ENCODE assay signal across 8 cellular contexts in genomic region chr14:35044939-35045797, GRCh38. TPM values are rescaled to one million over a fixed set of nuclear protein-coding genes. Genes with fewer than 3 reads are reported as not detected.
DNase-seq lines count a peak whose midpoint lies in the region; ATAC-seq and TF ChIP-seq lines count a peak whose summit lies in the region.

No MANE protein-coding gene starts in this region.

- no peaks in the 10 kb centered on the region for H3K27me3 ChIP-seq in layer of hippocampus (ENCODE audit: control insufficient read depth, insufficient read depth, low read length)

- H3K4me3 ChIP-seq in astrocyte of the spinal cord (ENCODE audit: low read depth, low read length), result peak overlapping the region; percentile 64

- peak overlapping the region; percentile 97 for H3K27ac ChIP-seq in layer of hippocampus (ENCODE audit: low read depth, low read length)
- peak overlapping the region; percentile 95 for H3K27ac ChIP-seq in temporal lobe (ENCODE audit: low read depth, low read length)

- no peak for TF ChIP-seq CTCF in astrocyte of the spinal cord (IDR thresholded peaks at IDR 0.05; ENCODE audit: low read depth, low read length)

- in situ Hi-C loops in astrocyte of the spinal cord (cut with HindIII; ENCODE audit: low sequenced_read_pairs), result no loop called here

- ATAC-seq in HG03097 (IDR thresholded peaks at IDR 0.05; ENCODE audit: low FRiP score, unreplicated experiment), result no peak

- DNase-seq in AG08396 (ENCODE audit: low spot score) (peak; percentile 43), HT-29 (ENCODE audit: low spot score) (peak; percentile 5), astrocyte of the spinal cord (ENCODE audit: low read depth, low spot score) (no peak), NCI-H1694 treated with DMSO at 0.1 percent for 48 hours (lab: John Stamatoyannopoulos, UW) (no peak), cortex of kidney (lab: John Stamatoyannopoulos, UW) (no peak)

RNA-seq across cellular contexts. Expression of gene FAM177A1, which starts 0.9 kb away (rescaled TPM):
- total RNA-seq in HT-29 (2014; rRNA removed; shearing (Covaris generic)), result 34.8 and 35.3 TPM in 2 replicates
- 36.4 TPM for total RNA-seq in temporal lobe

Comparison
In these comparisons a context has a peak if more than half of its experiments do, and no peak if none do; other contexts are left out.
1. DNase-seq: peak in AG08396 (single experiment) and HT-29 (single experiment); none in astrocyte of the spinal cord (single experiment), NCI-H1694 treated with DMSO at 0.1 percent for 48 hours (single experiment) and cortex of kidney (single experiment).